In genomic region chr22:22110548-22111266, GRCh38 we compare ENCODE assay signal across 8 cellular contexts.
DNase-seq lines count a peak whose midpoint lies in the region; ATAC-seq and TF ChIP-seq lines count a peak whose summit lies in the region.

No MANE protein-coding gene starts in this region.

- no peaks in the 10 kb centered on the region for H3K4me1 ChIP-seq in naive thymus-derived CD4-positive, alpha-beta T cell (ENCODE audit: control insufficient read depth in 2 of 2, insufficient read depth in 2 of 2, low read length in 2 of 2)

- H3K27me3 Mint-ChIP-seq in activated CD4-positive, alpha-beta T cell treated with anti-CD3 and anti-CD28 coated beads for 36 hours = no peaks in the 10 kb centered on the region
- H3K27me3 Mint-ChIP-seq in endothelial cell (ENCODE audit: unreplicated experiment) = no peaks in the 10 kb centered on the region
- H3K27me3 Mint-ChIP-seq in naive thymus-derived CD4-positive, alpha-beta T cell = peaks cover 0 to 4% (median 0%) of the 10 kb centered on the region in 5 donors

- ATAC-seq in activated CD4-positive, alpha-beta T cell treated with anti-CD3 and anti-CD28 coated beads for 36 hours = peak; percentile 84
- ATAC-seq in GM19467 (IDR thresholded peaks at IDR 0.05; ENCODE audit: unreplicated experiment) = peak; percentile 84
- peak; percentile 85 for ATAC-seq in HG03457 (IDR thresholded peaks at IDR 0.05; ENCODE audit: unreplicated experiment)
- peak; percentile 95 for ATAC-seq in naive thymus-derived CD4-positive, alpha-beta T cell

- H3K4me3 Mint-ChIP-seq in activated CD4-positive, alpha-beta T cell treated with anti-CD3 and anti-CD28 coated beads for 36 hours = no peak overlapping the region
- H3K4me3 Mint-ChIP-seq in endothelial cell (ENCODE audit: unreplicated experiment) = no peak overlapping the region
- peak overlapping the region in 1 of 10 donors; percentile 69 for H3K4me3 Mint-ChIP-seq in naive thymus-derived CD4-positive, alpha-beta T cell

- H3K4me3 ChIP-seq in naive thymus-derived CD4-positive, alpha-beta T cell (ENCODE audit: low read length) = no peak overlapping the region

- no peak overlapping the region for H3K27ac ChIP-seq in naive thymus-derived CD4-positive, alpha-beta T cell (ENCODE audit: low read depth, low read length)

- H3K9me3 Mint-ChIP-seq in activated CD4-positive, alpha-beta T cell treated with anti-CD3 and anti-CD28 coated beads for 36 hours (ENCODE audit: low read depth) = no peaks in the 10 kb centered on the region
- H3K9me3 Mint-ChIP-seq in endothelial cell (ENCODE audit: unreplicated experiment) = no peaks in the 10 kb centered on the region
- no peaks in the 10 kb centered on the region for H3K9me3 Mint-ChIP-seq in naive thymus-derived CD4-positive, alpha-beta T cell

- POLR2A ChIA-PET in activated CD4-positive, alpha-beta T cell treated with anti-CD3 and anti-CD28 coated beads for 36 hours (lab: Charles Lee) = no interaction called here
- POLR2A ChIA-PET in naive thymus-derived CD4-positive, alpha-beta T cell (lab: Charles Lee) = no interaction called here

- TF ChIP-seq CTCF in endothelial cell (IDR thresholded peaks at IDR 0.05; ENCODE audit: unreplicated experiment) = peak; percentile 50

- H3K9me3 ChIP-seq in naive thymus-derived CD4-positive, alpha-beta T cell (ENCODE audit: control insufficient read depth in 2 of 3, low read length in 3 of 3) = no peaks in the 10 kb centered on the region

- peaks cover 15% of the 10 kb centered on the region for H3K4me1 Mint-ChIP-seq in activated CD4-positive, alpha-beta T cell treated with anti-CD3 and anti-CD28 coated beads for 36 hours
- H3K4me1 Mint-ChIP-seq in endothelial cell (ENCODE audit: unreplicated experiment) = no peaks in the 10 kb centered on the region
- peaks cover 0 to 18% (median 8%) of the 10 kb centered on the region in 7 donors for H3K4me1 Mint-ChIP-seq in naive thymus-derived CD4-positive, alpha-beta T cell

- no peaks in the 10 kb centered on the region for H3K27me3 ChIP-seq in naive thymus-derived CD4-positive, alpha-beta T cell (ENCODE audit: control insufficient read depth in 2 of 2, insufficient read depth in 2 of 2, low read length in 2 of 2)

- H3K36me3 ChIP-seq in naive thymus-derived CD4-positive, alpha-beta T cell (ENCODE audit: control insufficient read depth in 2 of 3, insufficient read depth in 3 of 3, low read length in 3 of 3) = no peaks in the 10 kb centered on the region

- peak; percentile 71 for DNase-seq in activated CD4-positive, alpha-beta T cell treated with anti-CD3 and anti-CD28 coated beads for 36 hours
- DNase-seq in activated CD4-positive, alpha-beta T cell treated with anti-CD3 and anti-CD28 coated beads for 4 hours = no peak
- DNase-seq in SK-N-DZ (ENCODE audit: low spot score) (peak; percentile 13), endothelial cell (ENCODE audit: low spot score) (peak; percentile 70), DMS153 (lab: John Stamatoyannopoulos, UW) (no peak)
- DNase-seq in naive thymus-derived CD4-positive, alpha-beta T cell = peak in 1 of 9 donors; percentile 53

- no peaks in the 10 kb centered on the region for H3K36me3 Mint-ChIP-seq in activated CD4-positive, alpha-beta T cell treated with anti-CD3 and anti-CD28 coated beads for 36 hours (ENCODE audit: low read depth)
- no peaks in the 10 kb centered on the region for H3K36me3 Mint-ChIP-seq in endothelial cell (ENCODE audit: low read depth, unreplicated experiment)
- H3K36me3 Mint-ChIP-seq in naive thymus-derived CD4-positive, alpha-beta T cell = no peaks in the 10 kb centered on the region

- no peak overlapping the region for H3K27ac Mint-ChIP-seq in activated CD4-positive, alpha-beta T cell treated with anti-CD3 and anti-CD28 coated beads for 36 hours
- H3K27ac Mint-ChIP-seq in endothelial cell (ENCODE audit: unreplicated experiment) = no peak overlapping the region
- H3K27ac Mint-ChIP-seq in naive thymus-derived CD4-positive, alpha-beta T cell = peak overlapping the region in 1 of 9 donors; percentile 83

- intact Hi-C loops in activated CD4-positive, alpha-beta T cell treated with anti-CD3 and anti-CD28 coated beads for 36 hours (cut with DNase I, micrococcal nuclease) = no loop called here
- intact Hi-C loops in naive thymus-derived CD4-positive, alpha-beta T cell (cut with micrococcal nuclease) = loop anchor here in 1 of 2 donors (5.0 kb wide), 1 partner anchor 87 kb away; no protein-coding TSS in a partner anchor

- CTCF ChIA-PET in activated CD4-positive, alpha-beta T cell treated with anti-CD3 and anti-CD28 coated beads for 36 hours (lab: Charles Lee) = interaction anchor here (0.6 to 1.2 kb wide), 8 partner anchors 10 to 140 kb away, joined by 3 to 5 read pairs (median 3); no protein-coding TSS in a partner anchor
- CTCF ChIA-PET in naive thymus-derived CD4-positive, alpha-beta T cell (lab: Charles Lee) = no interaction called here

Comparison
In these comparisons a context has a peak if more than half of its experiments do, and no peak if none do; other contexts are left out.
1. DNase-seq: peak in activated CD4-positive, alpha-beta T cell treated with anti-CD3 and anti-CD28 coated beads for 36 hours (single experiment), SK-N-DZ (single experiment) and endothelial cell (single experiment); none in activated CD4-positive, alpha-beta T cell treated with anti-CD3 and anti-CD28 coated beads for 4 hours (0 of 2) and DMS153 (single experiment).
2. Peak in every context shown above with its lines, with median percentiles within 50 percentile points of each other: ATAC-seq.